Comparison of ENCODE assay signal across 8 cellular contexts in the genomic region with DNA sequence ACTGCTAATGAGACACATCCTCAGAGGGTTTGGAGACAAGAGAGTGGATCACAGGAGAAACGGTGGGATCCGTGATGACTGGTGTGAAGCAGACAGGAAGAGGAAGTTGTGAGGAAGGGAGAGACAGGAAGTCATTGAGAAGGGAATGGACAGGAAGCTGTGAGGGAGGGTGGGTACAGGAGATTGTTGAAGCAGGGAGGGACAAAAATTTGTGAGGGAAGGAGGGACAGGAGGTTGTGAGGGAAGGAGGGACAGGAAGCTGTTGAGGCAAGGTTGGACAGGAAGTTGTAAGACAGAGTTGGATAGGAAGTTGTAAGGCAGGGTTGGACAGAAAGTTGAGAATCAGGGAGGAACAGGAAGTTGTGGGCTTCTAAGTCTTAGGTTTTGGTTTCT.
DNase-seq lines count a peak whose midpoint lies in the region; ATAC-seq and TF ChIP-seq lines count a peak whose summit lies in the region.
"Had no signal": no experiment of that assay in that cellular context is flagged by ENCODE, and none has a peak within 500 bp of the region (broad histone marks: within the 10 kb centered on the region; RNA-seq: fewer than 3 reads in every experiment).

No MANE protein-coding gene starts in this region.

- peaks cover 75% of the 10 kb centered on the region for H3K4me1 Mint-ChIP-seq in dendritic cell treated with granulocyte-macrophage colony-stimulating factor and Interleukin-4, amounts not matched to agents 40 ng/mL and 50 ng/mL, for 4 days (ENCODE audit: low read depth)

- H3K9me3 ChIP-seq in spleen, result no peaks in the 10 kb centered on the region
- no peaks in the 10 kb centered on the region for H3K9me3 ChIP-seq in ovary

- TF ChIP-seq POLR2A in spleen (IDR thresholded peaks at IDR 0.05) (no peak), ovary (IDR thresholded peaks at IDR 0.05) (no peak)

- peak overlapping the region; percentile 94 for H3K27ac Mint-ChIP-seq in dendritic cell treated with granulocyte-macrophage colony-stimulating factor and Interleukin-4, amounts not matched to agents 40 ng/mL and 50 ng/mL, for 4 days

- no peaks in the 10 kb centered on the region for H3K27me3 Mint-ChIP-seq in dendritic cell treated with granulocyte-macrophage colony-stimulating factor and Interleukin-4, amounts not matched to agents 40 ng/mL and 50 ng/mL, for 4 days

- H3K9me3 Mint-ChIP-seq in dendritic cell treated with granulocyte-macrophage colony-stimulating factor and Interleukin-4, amounts not matched to agents 40 ng/mL and 50 ng/mL, for 4 days, result no peaks in the 10 kb centered on the region

- DNase-seq in NOMO-1 (lab: John Stamatoyannopoulos, UW; ENCODE audit: unreplicated experiment in 2 of 2), result peak; percentile 70 to 84
- no peak for DNase-seq in spleen
- DNase-seq in NCI-H2107 treated with DMSO at 0.1 percent for 48 hours (lab: John Stamatoyannopoulos, UW; ENCODE audit: unreplicated experiment), result no peak
- DNase-seq in ovary, result no peak

- H3K4me1 ChIP-seq in spleen (peaks cover 17 to 71% (median 61%) of the 10 kb centered on the region in 6 donors), ovary (ENCODE audit: insufficient read depth) (no peaks in the 10 kb centered on the region)

- H3K27ac ChIP-seq in spleen (peak overlapping the region; percentile 70 to 94 (median 88)), ovary (no peak overlapping the region)

- H3K27me3 ChIP-seq in spleen (replicated peaks in 1 of 7), result no peaks in the 10 kb centered on the region
- no peaks in the 10 kb centered on the region for H3K27me3 ChIP-seq in ovary

- H3K4me3 ChIP-seq in spleen (peak overlapping the region in 1 of 8 donors; percentile 52), ovary (no peak overlapping the region)

- H3K4me3 Mint-ChIP-seq in dendritic cell treated with granulocyte-macrophage colony-stimulating factor and Interleukin-4, amounts not matched to agents 40 ng/mL and 50 ng/mL, for 4 days, result peak overlapping the region; percentile 67
- H3K4me3 Mint-ChIP-seq: nephron had no signal

- TF ChIP-seq CTCF in spleen (IDR thresholded peaks at IDR 0.05 in 8 of 11, conservative IDR thresholded peaks at IDR 0.05 in 3 of 11) (no peak), ovary (IDR thresholded peaks at IDR 0.05) (no peak)

- TF ChIP-seq EP300 in ovary (IDR thresholded peaks at IDR 0.05), result no peak

- peaks cover 76% of the 10 kb centered on the region for H3K36me3 Mint-ChIP-seq in dendritic cell treated with granulocyte-macrophage colony-stimulating factor and Interleukin-4, amounts not matched to agents 40 ng/mL and 50 ng/mL, for 4 days (ENCODE audit: low read depth)

- ATAC-seq in GM19467 (IDR thresholded peaks at IDR 0.05; ENCODE audit: unreplicated experiment), result peak; percentile 29
- ATAC-seq in HG02870 (IDR thresholded peaks at IDR 0.05; ENCODE audit: unreplicated experiment), result no peak

- 5 to 16% (median 9%) methylated on average over 2 of the region's 2 CpGs for WGBS in spleen, 5 donors
- WGBS in ovary, 3 donors, result 62 to 78% (median 66%) methylated on average over 2 of the region's 2 CpGs

- peaks cover 0 to 52% (median 11%) of the 10 kb centered on the region in 6 donors for H3K36me3 ChIP-seq in spleen
- no peaks in the 10 kb centered on the region for H3K36me3 ChIP-seq in ovary

- intact Hi-C loops in dendritic cell treated with granulocyte-macrophage colony-stimulating factor and Interleukin-4, amounts not matched to agents 40 ng/mL and 50 ng/mL, for 4 days (cut with micrococcal nuclease), result no loop called here
- intact Hi-C loops in spleen (cut with DNase I; ENCODE audit: low total_unique reads) (loop anchor here (10.0 kb wide), 1 partner anchor 135 kb away; no protein-coding TSS in a partner anchor), ovary (cut with DNase I) (no loop called here)

Comparison
In these comparisons a context has a peak if more than half of its experiments do, and no peak if none do; other contexts are left out.
1. DNase-seq: peak in NOMO-1 (2 of 2); none in spleen (single experiment), NCI-H2107 treated with DMSO at 0.1 percent for 48 hours (single experiment) and ovary (0 of 5).
2. H3K27ac ChIP-seq: peak in spleen (8 of 8); none in ovary (0 of 2).